30 cellular contexts compared by ENCODE assay signal in the genomic region with DNA sequence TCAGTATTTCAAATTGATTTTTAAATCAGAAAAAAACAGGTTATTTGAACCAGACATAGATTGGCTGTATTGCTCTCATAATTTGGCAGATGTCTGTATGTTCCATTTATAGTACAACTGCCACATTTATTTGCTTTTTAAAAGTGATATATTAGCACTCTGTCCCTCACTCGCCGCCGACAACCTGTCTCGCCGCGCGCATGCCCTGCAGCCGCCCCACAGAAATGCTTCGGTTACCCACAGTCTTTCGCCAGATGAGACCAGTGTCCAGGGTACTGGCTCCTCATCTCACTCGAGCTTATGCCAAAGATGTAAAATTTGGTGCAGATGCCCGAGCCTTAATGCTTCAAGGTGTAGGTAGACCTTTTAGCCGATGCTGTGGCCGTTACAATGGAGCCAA.
"Had no signal": no experiment of that assay in that cellular context is flagged by ENCODE, and none has a peak within 500 bp of the region (broad histone marks: within the 10 kb centered on the region; RNA-seq: fewer than 3 reads in every experiment).

No MANE protein-coding gene starts in this region.

- H3K27me3 ChIP-seq: adrenal gland, ascending aorta, body of pancreas, brain microvascular endothelial cell, breast epithelium, cardiac muscle cell had no signal

- ATAC-seq: activated naive CD4-positive, alpha-beta T cell treated with anti-CD3 and anti-CD28 coated beads, Interleukin-2, amount 50 U/mL, for 72 hours; activated naive CD8-positive, alpha-beta T cell treated with anti-CD3 and anti-CD28 coated beads, Interleukin-2, amount 50 U/mL, for 24 hours; activated T-cell treated with anti-CD3 and anti-CD28 coated beads, Interleukin-2, amount 50 U/mL, for 4 hours; activated T-cell treated with anti-CD3 and anti-CD28 coated beads, Interleukin-2, amount 50 U/mL, for 72 hours; activated T-helper 17 cell treated with anti-CD3 and anti-CD28 coated beads, Interleukin-2, amount 50 U/mL, for 72 hours; body of pancreas had no signal

- DNase-seq: activated effector memory CD4-positive, alpha-beta T cell treated with anti-CD3 and anti-CD28 coated beads, Interleukin-2, amount 50 U/mL, for 16 hours; activated effector memory CD4-positive, alpha-beta T cell treated with Interleukin-2 at 50 U/mL for 16 hours; activated gamma-delta T cell; activated gamma-delta T cell treated with Interleukin-2 at 50 U/mL for 16 hours; activated naive CD4-positive, alpha-beta T cell; activated naive CD4-positive, alpha-beta T cell treated with anti-CD3 and anti-CD28 coated beads for 36 hours; activated naive CD4-positive, alpha-beta T cell treated with anti-CD3 and anti-CD28 coated beads, Interleukin-2, amount 10 ng/mL, durations not matched to agents 7 days and 5 days; activated naive CD4-positive, alpha-beta T cell treated with anti-CD3 and anti-CD28 coated beads, Interleukin-2, amount 50 U/mL, for 16 hours; activated naive CD4-positive, alpha-beta T cell treated with Interleukin-2 at 50 U/mL for 16 hours; activated naive CD8-positive, alpha-beta T cell treated with anti-CD3 and anti-CD28 coated beads for 36 hours; activated naive CD8-positive, alpha-beta T cell treated with anti-CD3 and anti-CD28 coated beads, Interleukin-2, amount 10 ng/mL, durations not matched to agents 7 days and 5 days; activated naive CD8-positive, alpha-beta T cell treated with anti-CD3 and anti-CD28 coated beads, Interleukin-2, amount 50 U/mL, for 24 hours; activated T-cell treated with anti-CD3 and anti-CD28 coated beads, Interleukin-2, amount 50 U/mL, for 4 hours; activated T-cell treated with anti-CD3 and anti-CD28 coated beads, Interleukin-2, amount 50 U/mL, for 48 hours; activated T-cell treated with anti-CD3 and anti-CD28 coated beads, Interleukin-2, amount 50 U/mL, for 72 hours; adrenal gland; amniotic stem cell; amygdala; anterior cingulate cortex; aorta; body of pancreas; brain microvascular endothelial cell; caudate nucleus; central memory CD4-positive, alpha-beta T cell; cerebellar nuclear complex had no signal

- H3K4me1 ChIP-seq: adrenal gland, ascending aorta, body of pancreas, breast epithelium had no signal

- H3K36me3 ChIP-seq: adrenal gland, ascending aorta, brain microvascular endothelial cell, breast epithelium, cardiac muscle cell had no signal

- H3K27ac ChIP-seq: adrenal gland, ascending aorta, body of pancreas, brain microvascular endothelial cell, breast epithelium, cardiac muscle cell had no signal

- H3K9me3 ChIP-seq: ascending aorta, body of pancreas, breast epithelium had no signal

- H3K4me3 ChIP-seq: adrenal gland, ascending aorta, body of pancreas, breast epithelium, cardiac muscle cell had no signal
